1 cellular context compared by ENCODE assay signal in genomic region chr20:44909872-44910689, GRCh38.
TF ChIP-seq lines count a peak whose summit lies in the region.

PABPC1L (plus strand) TSS chr20:44910060; CDS start chr20:44910144, 84 bp downstream.

TF ChIP-seq in K562, 482 proteins besides CTCF, POLR2A, EP300 and RAD21 (continued from another document and continues in another):
- TF ChIP-seq HINFP (tag; conservative IDR thresholded peaks at IDR 0.05; ENCODE audit: low read depth) (peak; percentile 68), ZNF507 (tag; conservative IDR thresholded peaks at IDR 0.05) (no peak), RBM22 (IDR thresholded peaks at IDR 0.05; ENCODE audit: low read depth, low read length, poor library complexity, severe bottlenecking) (peak; percentile 96), GABPA (tag; conservative IDR thresholded peaks at IDR 0.05; ENCODE audit: low read depth) (peak; percentile 86), KDM4B (IDR thresholded peaks at IDR 0.05; ENCODE audit: borderline replicate concordance in 2 of 2, low read depth in 1 of 2) (0 out of 4 replicates have a peak, but pooled peaks of 1 of the 2 experiments have one; percentile 27), ZNF764 (CRISPR knock-in tag; IDR thresholded peaks at IDR 0.05; ENCODE audit: low read depth) (no peak), ZKSCAN3 (CRISPR knock-in tag; IDR thresholded peaks at IDR 0.05) (no peak), ZNF830 (CRISPR knock-in tag; IDR thresholded peaks at IDR 0.05) (peak; percentile 62; the same call in 1 of the 2 replicates), CREB3L1 (IDR thresholded peaks at IDR 0.05; ENCODE audit: borderline replicate concordance, low read depth) (peak; percentile 78; the same call in 1 of the 2 replicates), ZNF143 (CRISPR knock-in tag; IDR thresholded peaks at IDR 0.05) (0 out of 2 replicates have a peak, but pooled peaks have one; percentile 25), CTBP1 (IDR thresholded peaks at IDR 0.05; ENCODE audit: borderline replicate concordance) (peak; percentile 28; the same call in 1 of the 2 replicates), HOMEZ (CRISPR knock-in tag; IDR thresholded peaks at IDR 0.05) (no peak), ZNF311 (CRISPR knock-in tag; IDR thresholded peaks at IDR 0.05) (no peak), HES1 (IDR thresholded peaks at IDR 0.05; ENCODE audit: low read depth) (no peak), CREM (IDR thresholded peaks at IDR 0.05; ENCODE audit: low read depth) (peak; percentile 24; the same call in 1 of the 2 replicates), THAP7 (CRISPR knock-in tag; IDR thresholded peaks at IDR 0.05) (peak; percentile 43; the same call in 1 of the 2 replicates), L3MBTL2 (IDR thresholded peaks at IDR 0.05) (peak; percentile 50; the same call in 1 of the 2 replicates), SIN3B (IDR thresholded peaks at IDR 0.05; ENCODE audit: low read depth) (peak; percentile 33; the same call in 1 of the 2 replicates), TFAP4 (CRISPR knock-in tag; IDR thresholded peaks at IDR 0.05; ENCODE audit: borderline replicate concordance) (peak; percentile 50; the same call in 1 of the 2 replicates), MTF1 (CRISPR knock-in tag; IDR thresholded peaks at IDR 0.05; ENCODE audit: borderline replicate concordance) (no peak), HMGN3 (IDR thresholded peaks at IDR 0.05; ENCODE audit: borderline replicate concordance, extremely low read depth, insufficient read length, low read depth, low read length) (peak; percentile 70), SIN3A (IDR thresholded peaks at IDR 0.05; ENCODE audit: borderline replicate concordance in 2 of 2, control insufficient read depth in 1 of 2, low read depth in 2 of 2, low read length in 2 of 2) (peak; percentile 66 to 87; a peak in 2 of 4 replicates), ZFP36 (IDR thresholded peaks at IDR 0.05; ENCODE audit: low read depth, low read length, partially characterized antibody) (peak; percentile 45), SMARCB1 (IDR thresholded peaks at IDR 0.05; ENCODE audit: insufficient read length, low read depth) (no peak), EGR1 (conservative IDR thresholded peaks at IDR 0.05) (peak; percentile 95), FOXM1 (IDR thresholded peaks at IDR 0.05; ENCODE audit: low read depth) (no peak), FOXM1 (CRISPR knock-in tag; IDR thresholded peaks at IDR 0.05; ENCODE audit: low read depth) (no peak), ZNF175 (CRISPR knock-in tag; IDR thresholded peaks at IDR 0.05; ENCODE audit: low read depth) (peak; percentile 68), JUN (IDR thresholded peaks at IDR 0.05; ENCODE audit: borderline replicate concordance, low read depth, low read length) (no peak), JUN (CRISPR knock-in tag; IDR thresholded peaks at IDR 0.05; ENCODE audit: borderline replicate concordance) (0 out of 2 replicates have a peak, but pooled peaks have one; percentile 42), MXD1 (CRISPR knock-in tag; IDR thresholded peaks at IDR 0.05; ENCODE audit: borderline replicate concordance, poor library complexity, severe bottlenecking) (no peak), FOXK1 (CRISPR knock-in tag; IDR thresholded peaks at IDR 0.05; ENCODE audit: borderline replicate concordance) (no peak), RBFOX2 (IDR thresholded peaks at IDR 0.05; ENCODE audit: low read depth, low read length) (peak; percentile 93), ZNF41 (CRISPR knock-in tag; conservative IDR thresholded peaks at IDR 0.05) (no peak), NCOA1 (IDR thresholded peaks at IDR 0.05; ENCODE audit: low read depth) (0 out of 2 replicates have a peak, but pooled peaks have one; percentile 37), GTF2B (IDR thresholded peaks at IDR 0.05; ENCODE audit: extremely low read depth, insufficient read length) (no peak), ZBTB11 (CRISPR knock-in tag; IDR thresholded peaks at IDR 0.05) (peak in 1 of 3 experiments; percentile 61; a peak in 1 of 6 replicates), THAP12 (CRISPR knock-in tag; IDR thresholded peaks at IDR 0.05) (peak; percentile 73), KLF13 (tag; IDR thresholded peaks at IDR 0.05; ENCODE audit: borderline replicate concordance, low read depth) (0 out of 2 replicates have a peak, but pooled peaks have one; percentile 33), ATF7 (IDR thresholded peaks at IDR 0.05) (peak; percentile 25; the same call in 1 of the 2 replicates), POLR2G (IDR thresholded peaks at IDR 0.05; ENCODE audit: low read depth, low read length) (peak; percentile 92), CBX1 (IDR thresholded peaks at IDR 0.05; ENCODE audit: low read depth) (0 out of 2 replicates have a peak, but pooled peaks have one; percentile 29), SRSF3 (IDR thresholded peaks at IDR 0.05; ENCODE audit: insufficient read depth, low read length) (0 out of 2 replicates have a peak, but pooled peaks have one; percentile 21), PHF8 (IDR thresholded peaks at IDR 0.05; ENCODE audit: borderline replicate concordance, low read length) (peak; percentile 72; the same call in 1 of the 2 replicates), THRA (IDR thresholded peaks at IDR 0.05) (no peak), NFIX (CRISPR knock-in tag; IDR thresholded peaks at IDR 0.05; ENCODE audit: low read depth) (no peak)
